In genomic region chr19:49488046-49488862, GRCh38 we compare ENCODE assay signal across 8 cellular contexts. TPM values are rescaled to one million over a fixed set of nuclear protein-coding genes. Genes with fewer than 3 reads are reported as not detected.
DNase-seq lines count a peak whose midpoint lies in the region; ATAC-seq and TF ChIP-seq lines count a peak whose summit lies in the region.

No MANE protein-coding gene starts in this region.

- peak overlapping the region; percentile 98 to 99 for H3K27ac Mint-ChIP-seq in effector memory CD8-positive, alpha-beta T cell
- H3K27ac Mint-ChIP-seq in osteocyte (ENCODE audit: unreplicated experiment), result peak overlapping the region; percentile 88

- peak overlapping the region; percentile 95 for H3K4me3 ChIP-seq in NT2/D1 (ENCODE audit: insufficient read length, low read depth)

- H3K27me3 ChIP-seq in NT2/D1 (ENCODE audit: insufficient read depth, insufficient read length), result no peaks in the 10 kb centered on the region

- H3K9me3 Mint-ChIP-seq in effector memory CD8-positive, alpha-beta T cell, result no peaks in the 10 kb centered on the region
- no peaks in the 10 kb centered on the region for H3K9me3 Mint-ChIP-seq in osteocyte (ENCODE audit: unreplicated experiment)

- ATAC-seq in effector memory CD8-positive, alpha-beta T cell (replicated peaks), result no peak
- ATAC-seq in HG02884 (IDR thresholded peaks at IDR 0.05; ENCODE audit: unreplicated experiment), result no peak

- peak overlapping the region; percentile 96 to 98 for H3K4me3 Mint-ChIP-seq in effector memory CD8-positive, alpha-beta T cell
- peak overlapping the region; percentile 91 for H3K4me3 Mint-ChIP-seq in osteocyte (ENCODE audit: unreplicated experiment)

- H3K4me1 Mint-ChIP-seq in effector memory CD8-positive, alpha-beta T cell (ENCODE audit: low read depth in 2 of 2), result peaks cover 35 to 46% of the 10 kb centered on the region in 2 donors
- H3K4me1 Mint-ChIP-seq in osteocyte (ENCODE audit: unreplicated experiment), result peaks cover 21% of the 10 kb centered on the region

- H3K36me3 Mint-ChIP-seq in effector memory CD8-positive, alpha-beta T cell (ENCODE audit: insufficient read depth), result peaks cover 96% of the 10 kb centered on the region
- peaks cover 43% of the 10 kb centered on the region for H3K36me3 Mint-ChIP-seq in osteocyte (ENCODE audit: unreplicated experiment)

- TF ChIP-seq CTCF in osteocyte (IDR thresholded peaks at IDR 0.05), result no peak

- peak overlapping the region; percentile 99 for H3K9ac ChIP-seq in NT2/D1 (ENCODE audit: insufficient read length, low read depth)

- peaks cover 3% of the 10 kb centered on the region for H3K4me1 ChIP-seq in NT2/D1 (ENCODE audit: insufficient read depth, insufficient read length)

- H3K27me3 Mint-ChIP-seq in effector memory CD8-positive, alpha-beta T cell, result no peaks in the 10 kb centered on the region
- no peaks in the 10 kb centered on the region for H3K27me3 Mint-ChIP-seq in osteocyte (ENCODE audit: unreplicated experiment)

- H3K36me3 ChIP-seq in NT2/D1 (ENCODE audit: insufficient read depth, insufficient read length, low read length), result peaks cover 55% of the 10 kb centered on the region

- H3K9me3 ChIP-seq in NT2/D1 (ENCODE audit: insufficient read depth, low read length), result no peaks in the 10 kb centered on the region

- DNase-seq in EL (peak; percentile 25), NT2/D1 (ENCODE audit: low read depth, low spot score) (no peak), osteocyte (ENCODE audit: extremely low spot score, unreplicated experiment) (no peak), NCI-H526 (lab: John Stamatoyannopoulos, UW) (no peak)
- DNase-seq in effector memory CD8-positive, alpha-beta T cell, result no peak
- no peak for DNase-seq in activated effector memory CD4-positive, alpha-beta T cell treated with anti-CD3 and anti-CD28 coated beads, Interleukin-2, amount 50 U/mL, for 16 hours
- DNase-seq in activated CD4-positive, alpha-beta T cell treated with anti-CD3 and anti-CD28 coated beads, Interleukin-2, amount 50 U/mL, for 1 hour, result no peak

RNA-seq across cellular contexts. Expression of gene RPL13A, which starts 0.8 kb away (rescaled TPM):
- 2,592 and 2,617 TPM in 2 replicates for total RNA-seq in osteocyte

RNA-seq across cellular contexts. Expression of gene RPS11, which starts 8.0 kb away (rescaled TPM):
- 1,892 and 1,912 TPM in 2 replicates for total RNA-seq in osteocyte

RNA-seq across cellular contexts. Expression of gene FLT3LG, which starts 14.2 kb away (rescaled TPM):
- total RNA-seq in osteocyte, result 10.8 and 11.3 TPM in 2 replicates

RNA-seq across cellular contexts. Expression of gene FCGRT, which starts 24.2 kb away (rescaled TPM):
- total RNA-seq in osteocyte, result 253 and 278 TPM in 2 replicates

RNA-seq across cellular contexts. Expression of gene ALDH16A1, which starts 35.2 kb away (rescaled TPM):
- 31.8 and 34.0 TPM in 2 replicates for total RNA-seq in osteocyte
